1 cellular context compared by ENCODE assay signal in the genomic region with DNA sequence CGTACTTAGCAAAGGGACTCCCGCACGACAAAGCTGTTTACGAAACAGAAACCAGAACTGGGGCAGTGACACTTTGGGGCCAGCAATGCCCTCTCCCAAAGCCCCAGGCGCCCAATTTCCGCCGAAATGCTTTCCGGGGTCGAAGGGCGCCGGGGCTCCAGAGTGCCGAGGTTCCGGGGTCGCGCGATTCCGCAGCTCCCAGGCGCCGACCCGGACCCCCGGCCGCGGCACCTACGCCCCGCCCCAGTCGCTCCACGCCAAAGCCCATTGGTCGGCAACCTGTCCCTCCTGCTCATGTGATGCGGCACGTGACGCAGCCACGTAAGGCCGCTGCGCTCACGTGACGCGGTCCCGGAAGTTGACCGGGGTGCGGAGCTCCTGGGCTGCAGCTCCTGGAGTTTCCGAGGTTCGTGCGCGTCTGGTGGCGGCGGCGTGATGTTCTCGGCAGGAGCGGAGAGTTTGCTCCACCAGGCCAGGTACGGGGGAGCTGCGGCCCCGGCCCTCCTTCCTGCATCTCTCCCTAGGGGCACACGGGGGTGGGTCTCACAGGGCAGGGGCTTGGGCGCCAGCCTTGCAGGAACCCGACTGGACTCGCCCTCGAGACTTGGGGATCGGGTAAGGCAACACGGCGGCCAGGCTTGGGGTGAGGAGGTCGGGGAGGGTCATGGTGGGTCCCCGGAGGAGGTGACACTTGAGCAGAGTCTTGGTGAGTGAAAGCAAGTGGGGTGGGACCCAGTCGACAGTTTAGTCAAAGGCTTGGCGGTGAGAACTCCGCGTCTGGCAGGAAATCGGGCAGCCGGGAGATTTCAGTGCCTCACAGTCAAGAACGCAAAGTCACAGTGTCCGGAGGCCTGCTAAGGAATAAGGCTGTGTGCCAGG.
A peak's percentile ranks its signal among the peaks of the same experiment; 100 is the strongest.
TF ChIP-seq lines count a peak whose summit lies in the region.

A gene with protein sequence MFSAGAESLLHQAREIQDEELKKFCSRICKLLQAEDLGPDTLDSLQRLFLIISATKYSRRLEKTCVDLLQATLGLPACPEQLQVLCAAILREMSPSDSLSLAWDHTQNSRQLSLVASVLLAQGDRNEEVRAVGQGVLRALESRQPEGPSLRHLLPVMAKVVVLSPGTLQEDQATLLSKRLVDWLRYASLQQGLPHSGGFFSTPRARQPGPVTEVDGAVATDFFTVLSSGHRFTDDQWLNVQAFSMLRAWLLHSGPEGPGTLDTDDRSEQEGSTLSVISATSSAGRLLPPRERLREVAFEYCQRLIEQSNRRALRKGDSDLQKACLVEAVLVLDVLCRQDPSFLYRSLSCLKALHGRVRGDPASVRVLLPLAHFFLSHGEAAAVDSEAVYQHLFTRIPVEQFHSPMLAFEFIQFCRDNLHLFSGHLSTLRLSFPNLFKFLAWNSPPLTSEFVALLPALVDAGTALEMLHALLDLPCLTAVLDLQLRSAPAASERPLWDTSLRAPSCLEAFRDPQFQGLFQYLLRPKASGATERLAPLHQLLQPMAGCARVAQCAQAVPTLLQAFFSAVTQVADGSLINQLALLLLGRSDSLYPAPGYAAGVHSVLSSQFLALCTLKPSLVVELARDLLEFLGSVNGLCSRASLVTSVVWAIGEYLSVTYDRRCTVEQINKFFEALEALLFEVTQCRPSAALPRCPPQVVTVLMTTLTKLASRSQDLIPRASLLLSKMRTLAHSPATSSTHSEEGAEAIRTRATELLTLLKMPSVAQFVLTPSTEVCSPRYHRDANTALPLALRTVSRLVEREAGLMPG (plus strand): TSS at position 343 of the 879 bp plus-strand sequence. CDS start 93 bp downstream, at position 436.

TF ChIP-seq in H1, 55 proteins besides CTCF, POLR2A, EP300 and RAD21 (continued from another document):
- TF ChIP-seq CHD2 (IDR thresholded peaks at IDR 0.05; ENCODE audit: low read length), result peak; percentile 72
- TF ChIP-seq SP1 (IDR thresholded peaks at IDR 0.05; ENCODE audit: low read depth, low read length), result peak; percentile 70
- peak; percentile 98 for TF ChIP-seq SP4 (IDR thresholded peaks at IDR 0.05; ENCODE audit: low read length)
- TF ChIP-seq JUN (IDR thresholded peaks at IDR 0.05; ENCODE audit: low read depth, low read length), result no peak
- TF ChIP-seq RFX5 (IDR thresholded peaks at IDR 0.05; ENCODE audit: borderline replicate concordance, low read depth, low read length), result no peak
- TF ChIP-seq TCF12 (IDR thresholded peaks at IDR 0.05; ENCODE audit: low read depth, low read length), result 0 out of 2 replicates have a peak, but pooled peaks have one; percentile 69
- no peak for TF ChIP-seq EZH2 (IDR thresholded peaks at IDR 0.05; ENCODE audit: low read depth, low read length, severe bottlenecking)
- no peak for TF ChIP-seq POU5F1 (IDR thresholded peaks at IDR 0.05; ENCODE audit: low read depth, low read length)
- TF ChIP-seq SIRT6 (IDR thresholded peaks at IDR 0.05; ENCODE audit: low read length), result no peak
- TF ChIP-seq NRF1 (IDR thresholded peaks at IDR 0.05; ENCODE audit: low read depth, low read length), result no peak; the same call in 1 of the 2 replicates
- TF ChIP-seq SIN3A (conservative IDR thresholded peaks at IDR 0.05 in 1 of 2, IDR thresholded peaks at IDR 0.05 in 1 of 2; ENCODE audit: low read depth in 1 of 2, low read length in 2 of 2), result peak; percentile 97 to 99
TF ChIP-seq in H1: peak in this region for 26.
